9 cellular contexts compared by ENCODE assay signal in the genomic region with DNA sequence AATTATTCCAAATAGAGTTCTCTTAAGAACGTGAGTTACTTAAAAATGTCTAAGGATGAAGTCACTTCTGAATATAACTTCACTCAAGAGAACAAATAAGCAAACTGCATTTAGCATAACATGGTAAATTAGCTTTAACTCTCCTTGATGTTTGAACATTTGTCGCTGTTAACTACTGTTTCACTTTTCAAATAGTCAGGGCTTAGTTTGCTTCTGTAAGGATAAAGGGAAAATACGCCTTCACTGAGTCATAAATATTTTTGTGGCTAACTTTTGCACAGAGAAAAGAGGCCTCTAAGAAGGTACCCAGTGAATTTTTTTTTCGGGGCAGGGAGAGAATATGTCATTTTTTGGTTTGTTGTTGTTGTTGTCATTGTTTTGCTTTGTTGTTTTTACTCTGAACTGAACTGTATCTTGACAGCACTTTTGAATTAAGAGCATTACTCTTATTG. TPM values are rescaled to one million over a fixed set of nuclear protein-coding genes. Genes with fewer than 3 reads are reported as not detected.
DNase-seq lines count a peak whose midpoint lies in the region; ATAC-seq and TF ChIP-seq lines count a peak whose summit lies in the region.
"Had no signal": no experiment of that assay in that cellular context is flagged by ENCODE, and none has a peak within 500 bp of the region (broad histone marks: within the 10 kb centered on the region; RNA-seq: fewer than 3 reads in every experiment).

No MANE protein-coding gene starts in this region.

- H3K36me3 Mint-ChIP-seq in activated CD8-positive, alpha-beta memory T cell treated with anti-CD3 and anti-CD28 coated beads, Interleukin-2, amount 10 ng/mL, durations not matched to agents 7 days and 5 days: peaks cover 51% of the 10 kb centered on the region
- peaks cover 56% of the 10 kb centered on the region for H3K36me3 Mint-ChIP-seq in activated CD4-positive, alpha-beta memory T cell treated with anti-CD3 and anti-CD28 coated beads, Interleukin-2, amount 10 ng/mL, durations not matched to agents 7 days and 5 days (ENCODE audit: low read depth)

- TF ChIP-seq CTCF in fibroblast of villous mesenchyme (IDR thresholded peaks at IDR 0.05; ENCODE audit: insufficient read depth, low read depth, low read length): no peak
- TF ChIP-seq CTCF in stomach (IDR thresholded peaks at IDR 0.05): no peak

- peak overlapping the region; percentile 76 for H3K4me3 Mint-ChIP-seq in activated CD8-positive, alpha-beta memory T cell treated with anti-CD3 and anti-CD28 coated beads, Interleukin-2, amount 10 ng/mL, durations not matched to agents 7 days and 5 days
- H3K4me3 Mint-ChIP-seq in activated CD4-positive, alpha-beta memory T cell treated with anti-CD3 and anti-CD28 coated beads, Interleukin-2, amount 10 ng/mL, durations not matched to agents 7 days and 5 days: peak overlapping the region; percentile 73

- H3K4me3 ChIP-seq in fibroblast of villous mesenchyme (ENCODE audit: low read depth, low read length): peak overlapping the region; percentile 32
- no peak overlapping the region for H3K4me3 ChIP-seq in stomach

- no peaks in the 10 kb centered on the region for H3K9me3 Mint-ChIP-seq in activated CD8-positive, alpha-beta memory T cell treated with anti-CD3 and anti-CD28 coated beads, Interleukin-2, amount 10 ng/mL, durations not matched to agents 7 days and 5 days (ENCODE audit: low read depth)
- H3K9me3 Mint-ChIP-seq in activated CD4-positive, alpha-beta memory T cell treated with anti-CD3 and anti-CD28 coated beads, Interleukin-2, amount 10 ng/mL, durations not matched to agents 7 days and 5 days: no peaks in the 10 kb centered on the region

- CTCF ChIA-PET in activated CD8-positive, alpha-beta memory T cell treated with anti-CD3 and anti-CD28 coated beads, Interleukin-2, amount 10 ng/mL, durations not matched to agents 7 days and 5 days (lab: Charles Lee): interaction anchor here (1.1 to 4.8 kb wide), 7 partner anchors 13 to 1012 kb away, joined by 3 to 17 read pairs (median 3); no protein-coding TSS in a partner anchor
- CTCF ChIA-PET in activated CD4-positive, alpha-beta memory T cell treated with anti-CD3 and anti-CD28 coated beads, Interleukin-2, amount 10 ng/mL, durations not matched to agents 7 days and 5 days (lab: Charles Lee): interaction anchor here (1.2 to 2.5 kb wide), 3 partner anchors 40 to 405 kb away, joined by 3 to 10 read pairs (median 5); no protein-coding TSS in a partner anchor

- DNase-seq in activated CD8-positive, alpha-beta memory T cell treated with anti-CD3 and anti-CD28 coated beads, Interleukin-2, amount 10 ng/mL, durations not matched to agents 7 days and 5 days: no peak
- no peak for DNase-seq in activated CD8-positive, alpha-beta memory T cell treated with anti-CD3 and anti-CD28 coated beads for 24 hours
- no peak for DNase-seq in activated CD4-positive, alpha-beta memory T cell treated with anti-CD3 and anti-CD28 coated beads, Interleukin-2, amount 10 ng/mL, durations not matched to agents 7 days and 5 days
- DNase-seq in fibroblast of villous mesenchyme (ENCODE audit: low read depth) (peak; percentile 74), stomach (no peak), AG08396 (ENCODE audit: low spot score) (no peak), NCI-H2081 (lab: John Stamatoyannopoulos, UW) (no peak)
- DNase-seq: NCI-H2029 treated with DMSO at 0.1 percent for 48 hours had no signal

- intact Hi-C loops in stomach (cut with DNase I; ENCODE audit: low total_unique reads): no loop called here

- peaks cover 90% of the 10 kb centered on the region for H3K4me1 Mint-ChIP-seq in activated CD8-positive, alpha-beta memory T cell treated with anti-CD3 and anti-CD28 coated beads, Interleukin-2, amount 10 ng/mL, durations not matched to agents 7 days and 5 days
- peaks cover 92% of the 10 kb centered on the region for H3K4me1 Mint-ChIP-seq in activated CD4-positive, alpha-beta memory T cell treated with anti-CD3 and anti-CD28 coated beads, Interleukin-2, amount 10 ng/mL, durations not matched to agents 7 days and 5 days

- TF ChIP-seq EP300 in stomach (IDR thresholded peaks at IDR 0.05): no peak

- H3K4me1 ChIP-seq in stomach: peaks cover 40 to 98% (median 69%) of the 10 kb centered on the region in 4 donors

- no peaks in the 10 kb centered on the region for H3K27me3 ChIP-seq in stomach

- peak overlapping the region; percentile 95 for H3K27ac Mint-ChIP-seq in activated CD8-positive, alpha-beta memory T cell treated with anti-CD3 and anti-CD28 coated beads, Interleukin-2, amount 10 ng/mL, durations not matched to agents 7 days and 5 days
- H3K27ac Mint-ChIP-seq in activated CD4-positive, alpha-beta memory T cell treated with anti-CD3 and anti-CD28 coated beads, Interleukin-2, amount 10 ng/mL, durations not matched to agents 7 days and 5 days: peak overlapping the region; percentile 93

- H3K36me3 ChIP-seq in stomach: no peaks in the 10 kb centered on the region

- H3K9me3 ChIP-seq in stomach: no peaks in the 10 kb centered on the region

- peak; percentile 31 for ATAC-seq in activated CD8-positive, alpha-beta memory T cell treated with anti-CD3 and anti-CD28 coated beads, Interleukin-2, amount 10 ng/mL, durations not matched to agents 7 days and 5 days
- no peak for ATAC-seq in HG03045 (IDR thresholded peaks at IDR 0.05; ENCODE audit: unreplicated experiment)

- peak overlapping the region in 4 of 5 donors; percentile 13 to 81 (median 66) for H3K27ac ChIP-seq in stomach

- WGBS in stomach, 5 donors: 39 to 52% (median 49%) methylated on average over 4 of the region's 4 CpGs

- POLR2A ChIA-PET in activated CD4-positive, alpha-beta memory T cell treated with anti-CD3 and anti-CD28 coated beads, Interleukin-2, amount 10 ng/mL, durations not matched to agents 7 days and 5 days (lab: Charles Lee): interaction anchor here (0.7 to 13.9 kb wide), 12 partner anchors 7 to 1892 kb away, joined by 3 to 209 read pairs (median 8); a partner anchor contains a TSS

- no peaks in the 10 kb centered on the region for H3K27me3 Mint-ChIP-seq in activated CD8-positive, alpha-beta memory T cell treated with anti-CD3 and anti-CD28 coated beads, Interleukin-2, amount 10 ng/mL, durations not matched to agents 7 days and 5 days
- H3K27me3 Mint-ChIP-seq in activated CD4-positive, alpha-beta memory T cell treated with anti-CD3 and anti-CD28 coated beads, Interleukin-2, amount 10 ng/mL, durations not matched to agents 7 days and 5 days: no peaks in the 10 kb centered on the region

- TF ChIP-seq POLR2A in stomach (IDR thresholded peaks at IDR 0.05): no peak

RNA-seq across cellular contexts. Expression of a gene that starts 8.1 kb away (rescaled TPM):
- total RNA-seq in activated CD8-positive, alpha-beta memory T cell treated with anti-CD3 and anti-CD28 coated beads, Interleukin-2, amount 10 ng/mL, durations not matched to agents 7 days and 5 days: 10 to 100 TPM; 62.5 to 74.7 TPM
- 10 to 100 TPM; 79.6 to 80.5 TPM for total RNA-seq in activated CD4-positive, alpha-beta memory T cell treated with anti-CD3 and anti-CD28 coated beads, Interleukin-2, amount 10 ng/mL, durations not matched to agents 7 days and 5 days
- total RNA-seq in fibroblast of villous mesenchyme: 27.1 and 45.3 TPM in 2 replicates
- total RNA-seq in stomach: 10 to 100 TPM; 13.9 to 26.8 (median 21.7) TPM
- polyA plus RNA-seq in stomach: 10 to 100 TPM; 10.8 to 15.3 (median 13.8) TPM
